In the genomic region with DNA sequence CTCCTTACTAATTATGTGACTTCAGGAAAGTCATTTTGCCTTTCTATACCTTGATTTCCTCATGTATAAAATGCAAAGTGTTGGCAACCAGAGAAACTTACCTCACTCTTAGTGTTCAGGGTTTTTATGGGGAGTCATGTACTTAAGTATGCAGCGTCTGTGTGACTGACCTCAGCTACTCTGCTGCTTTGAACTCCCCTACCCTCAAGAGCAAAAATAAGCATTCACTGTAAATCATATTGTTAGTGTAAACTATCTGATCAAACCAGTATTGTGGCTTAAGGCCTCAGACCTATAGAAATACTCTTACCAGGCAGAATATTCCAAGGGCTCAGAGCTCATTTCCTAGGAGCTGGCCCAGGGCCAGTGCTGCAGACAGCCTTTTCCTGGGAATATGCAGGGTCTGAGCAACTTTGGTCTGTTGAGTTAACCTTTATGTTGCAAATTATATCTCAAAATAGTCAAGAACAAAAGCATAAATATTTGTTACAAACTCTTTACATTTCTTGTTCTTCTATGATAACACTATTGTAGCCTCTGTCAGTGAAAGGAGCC, we compare ENCODE assay signal across 1 cellular context.
TF ChIP-seq lines count a peak whose summit lies in the region.

No MANE protein-coding gene starts in this region.

TF ChIP-seq in H1, 55 proteins besides CTCF, POLR2A, EP300 and RAD21:
- no peak for TF ChIP-seq KDM1A (IDR thresholded peaks at IDR 0.05; ENCODE audit: borderline replicate concordance, low read length)
- TF ChIP-seq ASH2L (IDR thresholded peaks at IDR 0.05; ENCODE audit: low read length) = no peak
- TF ChIP-seq SAP30 (IDR thresholded peaks at IDR 0.05; ENCODE audit: insufficient read depth, insufficient replicate concordance, low read length) = no peak
- no peak for TF ChIP-seq SIRT6 (IDR thresholded peaks at IDR 0.05; ENCODE audit: low read length)
- no peak for TF ChIP-seq NANOG (IDR thresholded peaks at IDR 0.05; ENCODE audit: insufficient read depth, low read depth, low read length, poor library complexity, severe bottlenecking)
